In the genomic region with DNA sequence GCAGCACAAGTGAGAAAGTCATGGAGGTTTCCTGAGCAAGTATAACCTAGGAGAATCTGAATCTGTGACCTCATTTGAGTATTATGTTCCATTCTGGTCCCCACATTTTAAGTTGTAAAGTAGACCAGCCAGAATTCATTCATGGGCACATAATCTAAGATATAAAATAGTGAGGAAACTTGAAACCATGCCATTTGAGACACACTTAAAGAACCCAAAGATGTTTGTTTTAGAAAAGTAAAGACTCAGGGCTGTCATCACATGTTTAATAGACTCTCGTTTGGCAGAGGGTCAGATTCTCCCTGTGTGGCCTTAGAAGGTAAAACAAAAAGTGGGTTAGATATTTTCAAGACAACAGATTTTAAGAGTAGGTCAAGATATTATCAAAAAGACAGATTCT, we compare ENCODE assay signal across 21 cellular contexts. TPM values are rescaled to one million over a fixed set of nuclear protein-coding genes. Genes with fewer than 3 reads are reported as not detected.
DNase-seq lines count a peak whose midpoint lies in the region; ATAC-seq and TF ChIP-seq lines count a peak whose summit lies in the region.
"Had no signal": no experiment of that assay in that cellular context is flagged by ENCODE, and none has a peak within 500 bp of the region (broad histone marks: within the 10 kb centered on the region; RNA-seq: fewer than 3 reads in every experiment).

No MANE protein-coding gene starts in this region.

- H3K4me3 ChIP-seq in CD8-positive, alpha-beta T cell (ENCODE audit: low read depth, low read length) = no peak overlapping the region
- H3K4me3 ChIP-seq in parathyroid adenoma (ENCODE audit: low read depth, low read length) (no peak overlapping the region), ascending aorta (no peak overlapping the region)
- H3K4me3 ChIP-seq: GM12878, SK-N-MC had no signal

- H3K27ac ChIP-seq in CD8-positive, alpha-beta T cell (ENCODE audit: low read depth, low read length) = no peak overlapping the region
- H3K27ac ChIP-seq in parathyroid adenoma = no peak overlapping the region
- H3K27ac ChIP-seq in ascending aorta = no peak overlapping the region
- H3K27ac ChIP-seq: SK-N-MC had no signal

- no peak for ATAC-seq in CD8-positive, alpha-beta T cell
- ATAC-seq in effector memory CD8-positive, alpha-beta T cell (replicated peaks) = no peak
- ATAC-seq: GM12878 had no signal

- no peak overlapping the region for H2AFZ ChIP-seq in parathyroid adenoma

- peak overlapping the region; percentile 32 for H3K27ac Mint-ChIP-seq in CD8-positive, alpha-beta T cell
- peak overlapping the region in 1 of 2 donors; percentile 80 for H3K27ac Mint-ChIP-seq in effector memory CD8-positive, alpha-beta T cell

- peaks cover 5% of the 10 kb centered on the region for H3K36me3 ChIP-seq in CD8-positive, alpha-beta T cell (ENCODE audit: insufficient read depth, low read length)
- H3K36me3 ChIP-seq in parathyroid adenoma (ENCODE audit: control insufficient read depth, insufficient read depth, low read length) (no peaks in the 10 kb centered on the region), ascending aorta (peaks cover 0 to 5% of the 10 kb centered on the region in 2 donors)
- H3K36me3 ChIP-seq: BE2C had no signal

- H3K36me3 Mint-ChIP-seq in CD8-positive, alpha-beta T cell = peaks cover 38% of the 10 kb centered on the region
- H3K36me3 Mint-ChIP-seq in effector memory CD8-positive, alpha-beta T cell (ENCODE audit: insufficient read depth) = peaks cover 20% of the 10 kb centered on the region

- no peaks in the 10 kb centered on the region for H3K27me3 Mint-ChIP-seq in CD8-positive, alpha-beta T cell (ENCODE audit: low read depth)
- no peaks in the 10 kb centered on the region for H3K27me3 Mint-ChIP-seq in effector memory CD8-positive, alpha-beta T cell

- no peak overlapping the region for H3K4me3 Mint-ChIP-seq in CD8-positive, alpha-beta T cell
- H3K4me3 Mint-ChIP-seq in effector memory CD8-positive, alpha-beta T cell = no peak overlapping the region

- no peaks in the 10 kb centered on the region for H3K27me3 ChIP-seq in CD8-positive, alpha-beta T cell (ENCODE audit: insufficient read depth, low read length)
- H3K27me3 ChIP-seq in parathyroid adenoma (ENCODE audit: control insufficient read depth, insufficient read depth, low read length) (no peaks in the 10 kb centered on the region), ascending aorta (no peaks in the 10 kb centered on the region)
- H3K27me3 ChIP-seq: BE2C had no signal

- H3K4me1 ChIP-seq in CD8-positive, alpha-beta T cell (ENCODE audit: insufficient read depth, low read length) = peaks cover 4% of the 10 kb centered on the region
- H3K4me1 ChIP-seq in parathyroid adenoma (peaks cover 6% of the 10 kb centered on the region), ascending aorta (peaks cover under 1% of the 10 kb centered on the region in 2 donors)
- H3K4me1 ChIP-seq: BE2C had no signal

- peaks cover 45% of the 10 kb centered on the region for H3K4me1 Mint-ChIP-seq in CD8-positive, alpha-beta T cell (ENCODE audit: low read depth)
- H3K4me1 Mint-ChIP-seq in effector memory CD8-positive, alpha-beta T cell (ENCODE audit: low read depth in 2 of 2) = peaks cover 14 to 18% of the 10 kb centered on the region in 2 donors

- POLR2A ChIA-PET in CD8-positive, alpha-beta T cell (lab: Charles Lee) = no interaction called here
- POLR2A ChIA-PET in HEK293T (lab: Yijun Ruan, JAX) = no interaction called here

- no peak for TF ChIP-seq CTCF in CD8-positive, alpha-beta T cell (IDR thresholded peaks at IDR 0.05)
- TF ChIP-seq CTCF in parathyroid adenoma (IDR thresholded peaks at IDR 0.05) (no peak), ascending aorta (IDR thresholded peaks at IDR 0.05) (no peak)

- H3K9ac ChIP-seq in parathyroid adenoma = no peak overlapping the region

- no peaks in the 10 kb centered on the region for H3K9me3 Mint-ChIP-seq in CD8-positive, alpha-beta T cell
- H3K9me3 Mint-ChIP-seq in effector memory CD8-positive, alpha-beta T cell = no peaks in the 10 kb centered on the region

- no peaks in the 10 kb centered on the region for H3K9me3 ChIP-seq in CD8-positive, alpha-beta T cell (ENCODE audit: low read length)
- no peaks in the 10 kb centered on the region for H3K9me3 ChIP-seq in parathyroid adenoma (ENCODE audit: control insufficient read depth, low read length)
- H3K9me3 ChIP-seq in ascending aorta = no peaks in the 10 kb centered on the region
- H3K9me3 ChIP-seq: BE2C had no signal

- intact Hi-C loops in CD8-positive, alpha-beta T cell (cut with DNase I, micrococcal nuclease) = no loop called here
- intact Hi-C loops in ascending aorta (cut with DNase I) = no loop called here

- CTCF ChIA-PET in CD8-positive, alpha-beta T cell (lab: Charles Lee) = interaction anchor here (0.6 to 1.3 kb wide), 2 partner anchors 28 to 169 kb away, joined by 3 to 5 read pairs; no protein-coding TSS in a partner anchor
- CTCF ChIA-PET in HEK293T (lab: Yijun Ruan, JAX) = interaction anchor here (1.1 kb wide), 1 partner anchor 18 kb away, joined by 3 read pairs; no protein-coding TSS in a partner anchor

- DNase-seq in CD8-positive, alpha-beta T cell = no peak
- DNase-seq in HEK293T (ENCODE audit: extremely low spot score) = peak; percentile 12
- DNase-seq in NCI-H2196 treated with DMSO at 0.1 percent for 48 hours (lab: John Stamatoyannopoulos, UW; ENCODE audit: unreplicated experiment) = peak; percentile 29
- no peak for DNase-seq in ascending aorta (ENCODE audit: low spot score in 2 of 2)
- DNase-seq in effector memory CD8-positive, alpha-beta T cell = no peak
- DNase-seq in HUDEP-2 (lab: John Stamatoyannopoulos, UW; ENCODE audit: unreplicated experiment in 76 of 76) = no peak
- DNase-seq: BE2C, DND-41, H7, KG1, NCI-H1092 treated with DMSO at 0.1 percent for 48 hours, NCI-H146, NCI-H2081 treated with DMSO at 0.1 percent for 48 hours, NCI-H345, NCI-H526, RPMI8226, SHP77, SW 1271 had no signal

- peak overlapping the region; percentile 10 for H3K4me2 ChIP-seq in parathyroid adenoma (ENCODE audit: low read length)

- H3K79me2 ChIP-seq in parathyroid adenoma = peaks cover 8% of the 10 kb centered on the region

TF ChIP-seq in HEK293T, 16 proteins besides CTCF, POLR2A, EP300 and RAD21:
- TF ChIP-seq CTBP1 (IDR thresholded peaks at IDR 0.05; ENCODE audit: borderline replicate concordance) = 0 out of 2 replicates have a peak, but pooled peaks have one; percentile 32
- TF ChIP-seq FOXA1 (IDR thresholded peaks at IDR 0.05) = 0 out of 2 replicates have a peak, but pooled peaks have one; percentile 27
- no peak for TF ChIP-seq BHLHE40 (IDR thresholded peaks at IDR 0.05; ENCODE audit: borderline replicate concordance)

RNA-seq across cellular contexts. Expression of gene SZT2, which starts 6.4 kb away (rescaled TPM):
- total RNA-seq in CD8-positive, alpha-beta T cell = 10 to 100 TPM; 57.0 to 64.4 TPM
- 35.9 TPM for total RNA-seq in ascending aorta

RNA-seq across cellular contexts. Expression of gene MED8, which starts 6.5 kb away (rescaled TPM):
- total RNA-seq in CD8-positive, alpha-beta T cell = 10 to 100 TPM; 18.8 to 20.2 TPM
- 15.3 TPM for total RNA-seq in ascending aorta

RNA-seq across cellular contexts. Expression of gene ELOVL1, which starts 28.2 kb away (rescaled TPM):
- 10 to 100 TPM; 24.6 to 25.6 TPM for total RNA-seq in CD8-positive, alpha-beta T cell
- 39.9 TPM for total RNA-seq in ascending aorta

RNA-seq across cellular contexts. Expression of gene CDC20, which starts 37.3 kb away (rescaled TPM):
- total RNA-seq in CD8-positive, alpha-beta T cell = 1 to 10 TPM in 1 of 2 experiments, under 1 TPM in 1; 0.92 to 1.3 TPM
- not detected for total RNA-seq in ascending aorta

RNA-seq across cellular contexts. Expression of gene HYI, which starts 57.7 kb away (rescaled TPM):
- total RNA-seq in CD8-positive, alpha-beta T cell = 10 to 100 TPM in 1 of 2 experiments, 1 to 10 TPM in 1; 9.4 to 10.3 TPM
- total RNA-seq in ascending aorta = 56.4 TPM

Comparison
In these comparisons a context has a peak if more than half of its experiments do, and no peak if none do; other contexts are left out.
1. DNase-seq: peak in HEK293T (single experiment) and NCI-H2196 treated with DMSO at 0.1 percent for 48 hours (single experiment); none in CD8-positive, alpha-beta T cell (0 of 7), ascending aorta (0 of 2), effector memory CD8-positive, alpha-beta T cell (0 of 3) and HUDEP-2 (0 of 76).